ENCODE assay signal across 10 cellular contexts in genomic region chr14:51616724-51617409, GRCh38. TPM values are rescaled to one million over a fixed set of nuclear protein-coding genes. Genes with fewer than 3 reads are reported as not detected.
DNase-seq lines count a peak whose midpoint lies in the region; ATAC-seq and TF ChIP-seq lines count a peak whose summit lies in the region.
"Had no signal": no experiment of that assay in that cellular context is flagged by ENCODE, and none has a peak within 500 bp of the region (broad histone marks: within the 10 kb centered on the region; RNA-seq: fewer than 3 reads in every experiment).

No MANE protein-coding gene starts in this region.

- DNase-seq in HT-29 (ENCODE audit: low spot score) (peak; percentile 52), amniotic epithelial cell (ENCODE audit: low read depth) (peak; percentile 87), left ventricle myocardium superior (no peak), thyroid gland (peak; percentile 54), WTC11 (ENCODE audit: low spot score) (no peak), DMS114 treated with DMSO at 0.1 percent for 48 hours (lab: John Stamatoyannopoulos, UW; ENCODE audit: unreplicated experiment) (no peak)
- DNase-seq in CD8-positive, alpha-beta T cell = no peak
- DNase-seq: central memory CD4-positive, alpha-beta T cell; NCI-H1694 had no signal

- no peaks in the 10 kb centered on the region for H3K9me3 Mint-ChIP-seq in WTC11
- H3K9me3 Mint-ChIP-seq in CD8-positive, alpha-beta T cell = no peaks in the 10 kb centered on the region

- H3K4me1 Mint-ChIP-seq in WTC11 = peaks cover 2% of the 10 kb centered on the region; the same call in 1 of the 2 replicates
- no peaks in the 10 kb centered on the region for H3K4me1 Mint-ChIP-seq in CD8-positive, alpha-beta T cell (ENCODE audit: low read depth)

- ATAC-seq in left ventricle myocardium superior (peak; percentile 78), WTC11 (no peak)
- no peak for ATAC-seq in CD8-positive, alpha-beta T cell

- H3K9me3 ChIP-seq in thyroid gland = no peaks in the 10 kb centered on the region
- H3K9me3 ChIP-seq in CD8-positive, alpha-beta T cell (ENCODE audit: low read length) = no peaks in the 10 kb centered on the region

- no peaks in the 10 kb centered on the region for H3K36me3 ChIP-seq in thyroid gland
- no peaks in the 10 kb centered on the region for H3K36me3 ChIP-seq in CD8-positive, alpha-beta T cell (ENCODE audit: insufficient read depth, low read length)

- POLR2A ChIA-PET in WTC11 (lab: Charles Lee) = no interaction called here
- POLR2A ChIA-PET in CD8-positive, alpha-beta T cell (lab: Charles Lee) = no interaction called here

- TF ChIP-seq CTCF in thyroid gland (IDR thresholded peaks at IDR 0.05) (no peak), WTC11 (IDR thresholded peaks at IDR 0.05) (no peak)
- TF ChIP-seq CTCF in CD8-positive, alpha-beta T cell (IDR thresholded peaks at IDR 0.05) = no peak

- no peaks in the 10 kb centered on the region for H3K36me3 Mint-ChIP-seq in WTC11
- H3K36me3 Mint-ChIP-seq in CD8-positive, alpha-beta T cell = no peaks in the 10 kb centered on the region

- H3K27me3 Mint-ChIP-seq in WTC11 (ENCODE audit: low read depth) = no peaks in the 10 kb centered on the region
- H3K27me3 Mint-ChIP-seq in CD8-positive, alpha-beta T cell (ENCODE audit: low read depth) = no peaks in the 10 kb centered on the region

- WGBS in thyroid gland, 2 donors = 32 to 44% methylated on average over 4 of the region's 4 CpGs

- H3K4me3 ChIP-seq in thyroid gland (replicated peaks in 1 of 3) = no peak overlapping the region
- no peak overlapping the region for H3K4me3 ChIP-seq in CD8-positive, alpha-beta T cell (ENCODE audit: low read depth, low read length)

- CTCF ChIA-PET in WTC11 (lab: Charles Lee) = interaction anchor here (0.6 kb wide), 1 partner anchor 134 kb away, joined by 3 read pairs; no protein-coding TSS in a partner anchor
- CTCF ChIA-PET in CD8-positive, alpha-beta T cell (lab: Charles Lee) = no interaction called here

- H3K27ac ChIP-seq in thyroid gland = no peak overlapping the region
- H3K27ac ChIP-seq in CD8-positive, alpha-beta T cell (ENCODE audit: low read depth, low read length) = no peak overlapping the region
- H3K27ac ChIP-seq: VCaP had no signal

- H3K27me3 ChIP-seq in thyroid gland = no peaks in the 10 kb centered on the region
- H3K27me3 ChIP-seq in CD8-positive, alpha-beta T cell (ENCODE audit: insufficient read depth, low read length) = no peaks in the 10 kb centered on the region

- intact Hi-C loops in left ventricle myocardium superior (cut with micrococcal nuclease) = loop anchor here (1.0 kb wide), 1 partner anchor 125 kb away; no protein-coding TSS in a partner anchor
- intact Hi-C loops in thyroid gland (cut with DNase I) = no loop called here
- intact Hi-C loops in CD8-positive, alpha-beta T cell (cut with DNase I, micrococcal nuclease) = no loop called here

- peaks cover 2 to 17% of the 10 kb centered on the region in 2 donors for H3K4me1 ChIP-seq in thyroid gland
- no peaks in the 10 kb centered on the region for H3K4me1 ChIP-seq in CD8-positive, alpha-beta T cell (ENCODE audit: insufficient read depth, low read length)

- no peak for TF ChIP-seq POLR2A in thyroid gland (IDR thresholded peaks at IDR 0.05)

- no peak overlapping the region for H3K4me3 Mint-ChIP-seq in WTC11
- no peak overlapping the region for H3K4me3 Mint-ChIP-seq in CD8-positive, alpha-beta T cell

- no peak overlapping the region for H3K27ac Mint-ChIP-seq in WTC11
- H3K27ac Mint-ChIP-seq in CD8-positive, alpha-beta T cell = no peak overlapping the region

TF ChIP-seq in WTC11, 78 proteins besides CTCF, POLR2A, EP300 and RAD21:
- TF ChIP-seq ZNF232 (CRISPR knock-in tag; IDR thresholded peaks at IDR 0.05) (no peak), NR1H2 (CRISPR knock-in tag; IDR thresholded peaks at IDR 0.05) (no peak), ZNF532 (CRISPR knock-in tag; IDR thresholded peaks at IDR 0.05; ENCODE audit: borderline replicate concordance) (no peak), NFATC4 (CRISPR knock-in tag; IDR thresholded peaks at IDR 0.05) (no peak), ELF4 (CRISPR knock-in tag; IDR thresholded peaks at IDR 0.05; ENCODE audit: low read depth) (no peak), TCF7 (CRISPR knock-in tag; IDR thresholded peaks at IDR 0.05; ENCODE audit: low read depth) (no peak), ATF6 (CRISPR knock-in tag; IDR thresholded peaks at IDR 0.05) (no peak), TEAD4 (CRISPR knock-in tag; IDR thresholded peaks at IDR 0.05) (no peak), CREB1 (CRISPR knock-in tag; IDR thresholded peaks at IDR 0.05) (no peak), E2F4 (CRISPR knock-in tag; IDR thresholded peaks at IDR 0.05; ENCODE audit: borderline replicate concordance, low read depth) (no peak), HMGA2 (CRISPR knock-in tag; IDR thresholded peaks at IDR 0.05) (no peak), MXD4 (CRISPR knock-in tag; IDR thresholded peaks at IDR 0.05; ENCODE audit: borderline replicate concordance) (no peak)

RNA-seq across cellular contexts. Expression of gene FRMD6, which starts 34.8 kb away (rescaled TPM):
- total RNA-seq in HT-29 (2014; rRNA removed; shearing (Covaris generic)) = 0.23 and 1.2 TPM in 2 replicates
- total RNA-seq in left ventricle myocardium superior (11.1 TPM), thyroid gland (10 to 100 TPM; 17.8 to 36.8 (median 25.8) TPM), WTC11 (2021) (13.3 to 21.8 TPM (median 17.0 TPM) in 3 replicates)
- total RNA-seq in CD8-positive, alpha-beta T cell = 1 to 10 TPM; 2.4 to 3.5 TPM

Comparison
In these comparisons a context has a peak if more than half of its experiments do, and no peak if none do; other contexts are left out.
1. DNase-seq: peak in HT-29 (single experiment), amniotic epithelial cell (single experiment) and thyroid gland (2 of 2); none in left ventricle myocardium superior (single experiment), WTC11 (single experiment), CD8-positive, alpha-beta T cell (0 of 7) and DMS114 treated with DMSO at 0.1 percent for 48 hours (single experiment).